Comparison of ENCODE assay signal across 30 cellular contexts in genomic region chr5:167861931-167862426, GRCh38.
"Had no signal": no experiment of that assay in that cellular context is flagged by ENCODE, and none has a peak within 500 bp of the region (broad histone marks: within the 10 kb centered on the region; RNA-seq: fewer than 3 reads in every experiment).

No MANE protein-coding gene starts in this region.

- FAIRE-seq: astrocyte, bronchial epithelial cell had no signal

- H3K27me3 ChIP-seq: adrenal gland, ascending aorta, body of pancreas, brain microvascular endothelial cell, breast epithelium, cardiac muscle cell had no signal

- H3K27ac ChIP-seq: adrenal gland, ascending aorta, body of pancreas, brain microvascular endothelial cell, breast epithelium, cardiac muscle cell had no signal

- H3K4me1 ChIP-seq: adrenal gland, ascending aorta, body of pancreas, breast epithelium had no signal

- H3K4me3 ChIP-seq: adrenal gland, ascending aorta, body of pancreas, breast epithelium, cardiac muscle cell had no signal

- ATAC-seq: activated naive CD4-positive, alpha-beta T cell treated with anti-CD3 and anti-CD28 coated beads, Interleukin-2, amount 50 U/mL, for 72 hours; activated naive CD8-positive, alpha-beta T cell treated with anti-CD3 and anti-CD28 coated beads, Interleukin-2, amount 50 U/mL, for 24 hours; activated T-cell treated with anti-CD3 and anti-CD28 coated beads, Interleukin-2, amount 50 U/mL, for 4 hours; activated T-cell treated with anti-CD3 and anti-CD28 coated beads, Interleukin-2, amount 50 U/mL, for 72 hours; activated T-helper 17 cell treated with anti-CD3 and anti-CD28 coated beads, Interleukin-2, amount 50 U/mL, for 72 hours; body of pancreas had no signal

- DNase-seq: activated effector memory CD4-positive, alpha-beta T cell treated with anti-CD3 and anti-CD28 coated beads, Interleukin-2, amount 50 U/mL, for 16 hours; activated effector memory CD4-positive, alpha-beta T cell treated with Interleukin-2 at 50 U/mL for 16 hours; activated gamma-delta T cell; activated gamma-delta T cell treated with Interleukin-2 at 50 U/mL for 16 hours; activated naive CD4-positive, alpha-beta T cell; activated naive CD4-positive, alpha-beta T cell treated with anti-CD3 and anti-CD28 coated beads for 36 hours; activated naive CD4-positive, alpha-beta T cell treated with anti-CD3 and anti-CD28 coated beads, Interleukin-2, amount 10 ng/mL, durations not matched to agents 7 days and 5 days; activated naive CD4-positive, alpha-beta T cell treated with anti-CD3 and anti-CD28 coated beads, Interleukin-2, amount 50 U/mL, for 16 hours; activated naive CD4-positive, alpha-beta T cell treated with Interleukin-2 at 50 U/mL for 16 hours; activated naive CD8-positive, alpha-beta T cell treated with anti-CD3 and anti-CD28 coated beads for 36 hours; activated naive CD8-positive, alpha-beta T cell treated with anti-CD3 and anti-CD28 coated beads, Interleukin-2, amount 10 ng/mL, durations not matched to agents 7 days and 5 days; activated naive CD8-positive, alpha-beta T cell treated with anti-CD3 and anti-CD28 coated beads, Interleukin-2, amount 50 U/mL, for 24 hours; activated T-cell treated with anti-CD3 and anti-CD28 coated beads, Interleukin-2, amount 50 U/mL, for 24 hours; activated T-cell treated with anti-CD3 and anti-CD28 coated beads, Interleukin-2, amount 50 U/mL, for 4 hours; activated T-cell treated with anti-CD3 and anti-CD28 coated beads, Interleukin-2, amount 50 U/mL, for 48 hours; activated T-cell treated with anti-CD3 and anti-CD28 coated beads, Interleukin-2, amount 50 U/mL, for 72 hours; adrenal gland; amniotic stem cell; aorta; body of pancreas; brain microvascular endothelial cell; central memory CD4-positive, alpha-beta T cell; cerebellar nuclear complex had no signal

- H3K9me3 ChIP-seq: adrenal gland, ascending aorta, body of pancreas, breast epithelium had no signal

- H3K36me3 ChIP-seq: adrenal gland, ascending aorta, brain microvascular endothelial cell, breast epithelium, cardiac muscle cell had no signal
